ENCODE assay signal across 10 cellular contexts in the genomic region with DNA sequence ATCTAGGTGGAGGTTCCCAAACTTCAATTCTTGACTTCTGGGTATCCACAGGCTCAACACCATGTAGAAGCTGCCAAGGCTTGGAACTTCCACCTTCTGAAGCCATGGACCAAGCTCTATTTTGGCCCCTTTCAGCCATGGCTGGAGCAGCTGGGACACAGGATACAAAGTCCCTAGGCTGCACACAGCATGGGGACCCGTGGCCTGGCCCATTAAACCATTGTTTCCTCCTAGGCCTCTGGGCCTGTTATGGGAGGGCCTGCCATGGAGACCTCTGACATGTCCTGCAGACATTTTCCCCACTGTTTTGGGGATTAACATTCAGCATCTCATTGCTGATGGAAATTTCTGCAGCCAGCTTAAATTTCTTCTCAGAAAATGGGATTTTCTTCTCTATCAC.
"Had no signal": no experiment of that assay in that cellular context is flagged by ENCODE, and none has a peak within 500 bp of the region (broad histone marks: within the 10 kb centered on the region; RNA-seq: fewer than 3 reads in every experiment).

No MANE protein-coding gene starts in this region.

- H3K4me2 ChIP-seq: GM23338 had no signal

- H3K4me3 ChIP-seq: GM23248, GM23338, HAP-1 had no signal

- H2AFZ ChIP-seq: GM23248, GM23338 had no signal

- H3K4me3 Mint-ChIP-seq: GM23338, H9 had no signal

- ATAC-seq: GM23338, HCT116 had no signal

- H3K9ac ChIP-seq: GM23248 had no signal

- DNase-seq: GM23248, GOT3, H7, H9, HCEC 1CT had no signal

- H3K27ac ChIP-seq: GM23248 had no signal

- FAIRE-seq: H1, H54 had no signal

- H3K27ac Mint-ChIP-seq: GM23338, H9 had no signal

- H3K36me3 ChIP-seq: HAP-1 had no signal
